Comparison of ENCODE assay signal across 1 cellular context in genomic region chr18:42113529-42114191, GRCh38.
TF ChIP-seq lines count a peak whose summit lies in the region.

No MANE protein-coding gene starts in this region.

TF ChIP-seq in HepG2, 621 proteins besides CTCF, POLR2A, EP300 and RAD21 (continued from another document and continues in another):
- TF ChIP-seq HMGXB4 (CRISPR knock-in tag; IDR thresholded peaks at IDR 0.05; ENCODE audit: borderline replicate concordance in 1 of 2, low read depth in 1 of 2) (0 out of 4 replicates have a peak, but pooled peaks of 1 of the 2 experiments have one; percentile 37), ZNF512B (CRISPR knock-in tag; IDR thresholded peaks at IDR 0.05; ENCODE audit: borderline replicate concordance) (no peak), CCAR2 (optimal IDR thresholded peaks at IDR 0.05; ENCODE audit: low read depth, low read length) (no peak), FOXP1 (IDR thresholded peaks at IDR 0.05) (no peak), FOXP1 (CRISPR knock-in tag; IDR thresholded peaks at IDR 0.05) (no peak), NCOR1 (IDR thresholded peaks at IDR 0.05; ENCODE audit: borderline replicate concordance, low read length) (peak; percentile 60; the same call in 1 of the 2 replicates), ZNF614 (CRISPR knock-in tag; IDR thresholded peaks at IDR 0.05; ENCODE audit: borderline replicate concordance) (no peak), DRAP1 (CRISPR knock-in tag; IDR thresholded peaks at IDR 0.05) (no peak), ATF1 (CRISPR knock-in tag; IDR thresholded peaks at IDR 0.05) (no peak), ZBTB7A (CRISPR knock-in tag; IDR thresholded peaks at IDR 0.05) (no peak), ZNF660 (CRISPR knock-in tag; IDR thresholded peaks at IDR 0.05; ENCODE audit: borderline replicate concordance, low read depth) (no peak), ZNF101 (CRISPR knock-in tag; IDR thresholded peaks at IDR 0.05; ENCODE audit: borderline replicate concordance, low read depth) (no peak), ELF4 (CRISPR knock-in tag; IDR thresholded peaks at IDR 0.05; ENCODE audit: borderline replicate concordance) (no peak), KAT7 (CRISPR knock-in tag; IDR thresholded peaks at IDR 0.05; ENCODE audit: borderline replicate concordance) (no peak), ZNF235 (CRISPR knock-in tag; IDR thresholded peaks at IDR 0.05; ENCODE audit: borderline replicate concordance) (no peak), KAT2B (IDR thresholded peaks at IDR 0.05; ENCODE audit: borderline replicate concordance, low read depth, low read length) (no peak), ARNT (IDR thresholded peaks at IDR 0.05) (no peak), TP53 (CRISPR knock-in tag; conservative IDR thresholded peaks at IDR 0.05) (no peak), SNAPC2 (CRISPR knock-in tag; IDR thresholded peaks at IDR 0.05) (no peak), ZNF547 (CRISPR knock-in tag; IDR thresholded peaks at IDR 0.05) (no peak), TSC22D2 (CRISPR knock-in tag; IDR thresholded peaks at IDR 0.05; ENCODE audit: borderline replicate concordance) (no peak), MYC (CRISPR knock-in tag; IDR thresholded peaks at IDR 0.05; ENCODE audit: borderline replicate concordance) (no peak), PATZ1 (CRISPR knock-in tag; IDR thresholded peaks at IDR 0.05) (no peak), SMYD3 (CRISPR knock-in tag; IDR thresholded peaks at IDR 0.05) (no peak), XBP1 (CRISPR knock-in tag; IDR thresholded peaks at IDR 0.05) (no peak), CEBPG (CRISPR knock-in tag; IDR thresholded peaks at IDR 0.05) (peak; percentile 88), HDAC6 (IDR thresholded peaks at IDR 0.05; ENCODE audit: low read depth, low read length) (no peak), ZNF550 (CRISPR knock-in tag; IDR thresholded peaks at IDR 0.05; ENCODE audit: borderline replicate concordance) (no peak), THAP11 (CRISPR knock-in tag; IDR thresholded peaks at IDR 0.05) (0 out of 2 replicates have a peak, but pooled peaks have one; percentile 15), SOX6 (IDR thresholded peaks at IDR 0.05) (no peak), SOX6 (CRISPR knock-in tag; IDR thresholded peaks at IDR 0.05) (peak; percentile 69), CAMTA2 (CRISPR knock-in tag; IDR thresholded peaks at IDR 0.05; ENCODE audit: borderline replicate concordance) (no peak), ZNF567 (CRISPR knock-in tag; IDR thresholded peaks at IDR 0.05; ENCODE audit: borderline replicate concordance) (no peak), RNF2 (conservative IDR thresholded peaks at IDR 0.05; ENCODE audit: low read depth) (no peak), GATA4 (IDR thresholded peaks at IDR 0.05; ENCODE audit: borderline replicate concordance, low read depth) (no peak), KDM5A (IDR thresholded peaks at IDR 0.05; ENCODE audit: borderline replicate concordance, low read length) (no peak), ZNF576 (CRISPR knock-in tag; IDR thresholded peaks at IDR 0.05) (no peak)
- TF ChIP-seq, protein P1, sequence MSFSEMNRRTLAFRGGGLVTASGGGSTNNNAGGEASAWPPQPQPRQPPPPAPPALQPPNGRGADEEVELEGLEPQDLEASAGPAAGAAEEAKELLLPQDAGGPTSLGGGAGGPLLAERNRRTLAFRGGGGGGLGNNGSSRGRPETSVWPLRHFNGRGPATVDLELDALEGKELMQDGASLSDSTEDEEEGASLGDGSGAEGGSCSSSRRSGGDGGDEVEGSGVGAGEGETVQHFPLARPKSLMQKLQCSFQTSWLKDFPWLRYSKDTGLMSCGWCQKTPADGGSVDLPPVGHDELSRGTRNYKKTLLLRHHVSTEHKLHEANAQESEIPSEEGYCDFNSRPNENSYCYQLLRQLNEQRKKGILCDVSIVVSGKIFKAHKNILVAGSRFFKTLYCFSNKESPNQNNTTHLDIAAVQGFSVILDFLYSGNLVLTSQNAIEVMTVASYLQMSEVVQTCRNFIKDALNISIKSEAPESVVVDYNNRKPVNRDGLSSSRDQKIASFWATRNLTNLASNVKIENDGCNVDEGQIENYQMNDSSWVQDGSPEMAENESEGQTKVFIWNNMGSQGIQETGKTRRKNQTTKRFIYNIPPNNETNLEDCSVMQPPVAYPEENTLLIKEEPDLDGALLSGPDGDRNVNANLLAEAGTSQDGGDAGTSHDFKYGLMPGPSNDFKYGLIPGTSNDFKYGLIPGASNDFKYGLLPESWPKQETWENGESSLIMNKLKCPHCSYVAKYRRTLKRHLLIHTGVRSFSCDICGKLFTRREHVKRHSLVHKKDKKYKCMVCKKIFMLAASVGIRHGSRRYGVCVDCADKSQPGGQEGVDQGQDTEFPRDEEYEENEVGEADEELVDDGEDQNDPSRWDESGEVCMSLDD (CRISPR knock-in tag; IDR thresholded peaks at IDR 0.05; ENCODE audit: borderline replicate concordance): no peak
- TF ChIP-seq, protein P2, sequence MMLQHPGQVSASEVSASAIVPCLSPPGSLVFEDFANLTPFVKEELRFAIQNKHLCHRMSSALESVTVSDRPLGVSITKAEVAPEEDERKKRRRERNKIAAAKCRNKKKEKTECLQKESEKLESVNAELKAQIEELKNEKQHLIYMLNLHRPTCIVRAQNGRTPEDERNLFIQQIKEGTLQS (CRISPR knock-in tag; IDR thresholded peaks at IDR 0.05): no peak
- TF ChIP-seq, protein P3, sequence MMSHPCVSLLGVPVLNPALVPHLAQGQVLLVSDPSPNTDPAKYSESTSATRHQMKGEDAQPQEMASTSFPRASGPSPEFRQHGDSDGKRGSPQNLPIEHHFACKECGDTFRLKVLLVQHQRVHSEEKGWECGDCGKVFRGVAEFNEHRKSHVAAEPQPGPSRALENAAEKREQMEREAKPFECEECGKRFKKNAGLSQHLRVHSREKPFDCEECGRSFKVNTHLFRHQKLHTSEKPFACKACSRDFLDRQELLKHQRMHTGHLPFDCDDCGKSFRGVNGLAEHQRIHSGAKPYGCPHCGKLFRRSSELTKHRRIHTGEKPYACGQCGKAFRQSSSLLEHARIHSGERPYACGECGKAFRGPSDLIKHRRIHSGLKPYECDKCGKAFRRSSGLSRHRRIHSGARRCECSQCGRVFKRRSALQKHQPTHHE (CRISPR knock-in tag; IDR thresholded peaks at IDR 0.05; ENCODE audit: borderline replicate concordance): no peak
- TF ChIP-seq, protein P4, sequence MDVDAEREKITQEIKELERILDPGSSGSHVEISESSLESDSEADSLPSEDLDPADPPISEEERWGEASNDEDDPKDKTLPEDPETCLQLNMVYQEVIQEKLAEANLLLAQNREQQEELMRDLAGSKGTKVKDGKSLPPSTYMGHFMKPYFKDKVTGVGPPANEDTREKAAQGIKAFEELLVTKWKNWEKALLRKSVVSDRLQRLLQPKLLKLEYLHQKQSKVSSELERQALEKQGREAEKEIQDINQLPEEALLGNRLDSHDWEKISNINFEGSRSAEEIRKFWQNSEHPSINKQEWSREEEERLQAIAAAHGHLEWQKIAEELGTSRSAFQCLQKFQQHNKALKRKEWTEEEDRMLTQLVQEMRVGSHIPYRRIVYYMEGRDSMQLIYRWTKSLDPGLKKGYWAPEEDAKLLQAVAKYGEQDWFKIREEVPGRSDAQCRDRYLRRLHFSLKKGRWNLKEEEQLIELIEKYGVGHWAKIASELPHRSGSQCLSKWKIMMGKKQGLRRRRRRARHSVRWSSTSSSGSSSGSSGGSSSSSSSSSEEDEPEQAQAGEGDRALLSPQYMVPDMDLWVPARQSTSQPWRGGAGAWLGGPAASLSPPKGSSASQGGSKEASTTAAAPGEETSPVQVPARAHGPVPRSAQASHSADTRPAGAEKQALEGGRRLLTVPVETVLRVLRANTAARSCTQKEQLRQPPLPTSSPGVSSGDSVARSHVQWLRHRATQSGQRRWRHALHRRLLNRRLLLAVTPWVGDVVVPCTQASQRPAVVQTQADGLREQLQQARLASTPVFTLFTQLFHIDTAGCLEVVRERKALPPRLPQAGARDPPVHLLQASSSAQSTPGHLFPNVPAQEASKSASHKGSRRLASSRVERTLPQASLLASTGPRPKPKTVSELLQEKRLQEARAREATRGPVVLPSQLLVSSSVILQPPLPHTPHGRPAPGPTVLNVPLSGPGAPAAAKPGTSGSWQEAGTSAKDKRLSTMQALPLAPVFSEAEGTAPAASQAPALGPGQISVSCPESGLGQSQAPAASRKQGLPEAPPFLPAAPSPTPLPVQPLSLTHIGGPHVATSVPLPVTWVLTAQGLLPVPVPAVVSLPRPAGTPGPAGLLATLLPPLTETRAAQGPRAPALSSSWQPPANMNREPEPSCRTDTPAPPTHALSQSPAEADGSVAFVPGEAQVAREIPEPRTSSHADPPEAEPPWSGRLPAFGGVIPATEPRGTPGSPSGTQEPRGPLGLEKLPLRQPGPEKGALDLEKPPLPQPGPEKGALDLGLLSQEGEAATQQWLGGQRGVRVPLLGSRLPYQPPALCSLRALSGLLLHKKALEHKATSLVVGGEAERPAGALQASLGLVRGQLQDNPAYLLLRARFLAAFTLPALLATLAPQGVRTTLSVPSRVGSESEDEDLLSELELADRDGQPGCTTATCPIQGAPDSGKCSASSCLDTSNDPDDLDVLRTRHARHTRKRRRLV (CRISPR knock-in tag; IDR thresholded peaks at IDR 0.05): no peak
- TF ChIP-seq, protein P5, sequence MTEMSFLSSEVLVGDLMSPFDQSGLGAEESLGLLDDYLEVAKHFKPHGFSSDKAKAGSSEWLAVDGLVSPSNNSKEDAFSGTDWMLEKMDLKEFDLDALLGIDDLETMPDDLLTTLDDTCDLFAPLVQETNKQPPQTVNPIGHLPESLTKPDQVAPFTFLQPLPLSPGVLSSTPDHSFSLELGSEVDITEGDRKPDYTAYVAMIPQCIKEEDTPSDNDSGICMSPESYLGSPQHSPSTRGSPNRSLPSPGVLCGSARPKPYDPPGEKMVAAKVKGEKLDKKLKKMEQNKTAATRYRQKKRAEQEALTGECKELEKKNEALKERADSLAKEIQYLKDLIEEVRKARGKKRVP (CRISPR knock-in tag; IDR thresholded peaks at IDR 0.05): peak in 1 of 2 experiments; percentile 97; a peak in 2 of 4 replicates
- TF ChIP-seq, protein P6, sequence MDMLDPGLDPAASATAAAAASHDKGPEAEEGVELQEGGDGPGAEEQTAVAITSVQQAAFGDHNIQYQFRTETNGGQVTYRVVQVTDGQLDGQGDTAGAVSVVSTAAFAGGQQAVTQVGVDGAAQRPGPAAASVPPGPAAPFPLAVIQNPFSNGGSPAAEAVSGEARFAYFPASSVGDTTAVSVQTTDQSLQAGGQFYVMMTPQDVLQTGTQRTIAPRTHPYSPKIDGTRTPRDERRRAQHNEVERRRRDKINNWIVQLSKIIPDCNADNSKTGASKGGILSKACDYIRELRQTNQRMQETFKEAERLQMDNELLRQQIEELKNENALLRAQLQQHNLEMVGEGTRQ (IDR thresholded peaks at IDR 0.05; ENCODE audit: low read depth, low read length): no peak
- TF ChIP-seq, protein P6 (CRISPR knock-in tag; IDR thresholded peaks at IDR 0.05; ENCODE audit: borderline replicate concordance): no peak
